In genomic region chr9:3304373-3304772, GRCh38 we compare ENCODE assay signal across 7 cellular contexts.
DNase-seq lines count a peak whose midpoint lies in the region; ATAC-seq and TF ChIP-seq lines count a peak whose summit lies in the region.
"Not testable (repeated sequence)": the region's sequence is repeated elsewhere in the genome, so short reads cannot be mapped to it uniquely, and the experiment has no call there.

No MANE protein-coding gene starts in this region.

- CTCF ChIA-PET in activated CD4-positive, alpha-beta T cell treated with anti-CD3 and anti-CD28 coated beads for 36 hours (lab: Charles Lee) = not testable (repeated sequence)

- H3K4me3 Mint-ChIP-seq in activated CD4-positive, alpha-beta T cell treated with anti-CD3 and anti-CD28 coated beads for 36 hours; activated T-cell treated with anti-CD3 and anti-CD28 coated beads, Interleukin-2, amount 50 U/mL, for 24 hours; activated naive CD8-positive, alpha-beta T cell; stimulated activated naive B cell treated with anti-CD40 and anti-IgM and Interleukin-4, amounts not matched to agents 10 μg/mL and 1 μg/mL and 100 μg/mL, for 72 hours: not testable (repeated sequence)

- peak; percentile 16 for ATAC-seq in activated CD4-positive, alpha-beta T cell treated with anti-CD3 and anti-CD28 coated beads for 36 hours
- ATAC-seq in stimulated activated naive B cell treated with anti-CD40 and anti-IgM and Interleukin-4, amounts not matched to agents 10 μg/mL and 1 μg/mL and 100 μg/mL, for 72 hours (replicated peaks) = peak in 1 of 2 donors; percentile 25

- POLR2A ChIA-PET in activated CD4-positive, alpha-beta T cell treated with anti-CD3 and anti-CD28 coated beads for 36 hours (lab: Charles Lee) = not testable (repeated sequence)

- H3K36me3 Mint-ChIP-seq in activated CD4-positive, alpha-beta T cell treated with anti-CD3 and anti-CD28 coated beads for 36 hours (ENCODE audit: low read depth) = peaks cover 22% of the 10 kb centered on the region
- H3K36me3 Mint-ChIP-seq in activated T-cell treated with anti-CD3 and anti-CD28 coated beads, Interleukin-2, amount 50 U/mL, for 24 hours (ENCODE audit: low read depth) = peaks cover 48% of the 10 kb centered on the region
- H3K36me3 Mint-ChIP-seq in activated naive CD8-positive, alpha-beta T cell = peaks cover 23% of the 10 kb centered on the region
- H3K36me3 Mint-ChIP-seq in stimulated activated naive B cell treated with anti-CD40 and anti-IgM and Interleukin-4, amounts not matched to agents 10 μg/mL and 1 μg/mL and 100 μg/mL, for 72 hours = peaks cover 16 to 25% of the 10 kb centered on the region in 2 donors

- DNase-seq in activated CD4-positive, alpha-beta T cell treated with anti-CD3 and anti-CD28 coated beads for 36 hours = peak; percentile 25
- DNase-seq in activated T-cell treated with anti-CD3 and anti-CD28 coated beads, Interleukin-2, amount 50 U/mL, for 24 hours; stimulated activated naive B cell treated with anti-CD40 and anti-IgM and Interleukin-4, amounts not matched to agents 10 μg/mL and 1 μg/mL and 100 μg/mL, for 72 hours: not testable (repeated sequence)
- peak; percentile 17 for DNase-seq in activated naive CD4-positive, alpha-beta T cell treated with Interleukin-2 at 50 U/mL for 16 hours
- peak; percentile 2 for DNase-seq in fibroblast of mammary gland (ENCODE audit: low read depth)
- peak; percentile 16 for DNase-seq in stimulated activated CD4-positive, alpha-beta T cell treated with anti-CD3 and anti-CD28 coated beads, Interleukin-1b, Interleukin-23, amount 100 ng/mL, for 48 hours

- intact Hi-C loops in activated CD4-positive, alpha-beta T cell treated with anti-CD3 and anti-CD28 coated beads for 36 hours (cut with DNase I, micrococcal nuclease) = not testable (repeated sequence)

- H3K4me3 ChIP-seq in fibroblast of mammary gland (ENCODE audit: control insufficient read depth, low read depth, low read length) = not testable (repeated sequence)

- H3K4me1 Mint-ChIP-seq in activated CD4-positive, alpha-beta T cell treated with anti-CD3 and anti-CD28 coated beads for 36 hours = peaks cover 17% of the 10 kb centered on the region
- H3K4me1 Mint-ChIP-seq in activated T-cell treated with anti-CD3 and anti-CD28 coated beads, Interleukin-2, amount 50 U/mL, for 24 hours (ENCODE audit: low read depth) = peaks cover 26% of the 10 kb centered on the region
- H3K4me1 Mint-ChIP-seq in activated naive CD8-positive, alpha-beta T cell (ENCODE audit: low read depth) = not testable (repeated sequence)
- peaks cover 7 to 16% of the 10 kb centered on the region in 2 donors for H3K4me1 Mint-ChIP-seq in stimulated activated naive B cell treated with anti-CD40 and anti-IgM and Interleukin-4, amounts not matched to agents 10 μg/mL and 1 μg/mL and 100 μg/mL, for 72 hours

- peak overlapping the region; percentile 44 for H3K27ac Mint-ChIP-seq in activated CD4-positive, alpha-beta T cell treated with anti-CD3 and anti-CD28 coated beads for 36 hours
- peak overlapping the region; percentile 64 for H3K27ac Mint-ChIP-seq in activated T-cell treated with anti-CD3 and anti-CD28 coated beads, Interleukin-2, amount 50 U/mL, for 24 hours
- H3K27ac Mint-ChIP-seq in activated naive CD8-positive, alpha-beta T cell = peak overlapping the region; percentile 50
- H3K27ac Mint-ChIP-seq in stimulated activated naive B cell treated with anti-CD40 and anti-IgM and Interleukin-4, amounts not matched to agents 10 μg/mL and 1 μg/mL and 100 μg/mL, for 72 hours = peak overlapping the region; percentile 37

- not testable (repeated sequence) for H3K27me3 Mint-ChIP-seq in activated CD4-positive, alpha-beta T cell treated with anti-CD3 and anti-CD28 coated beads for 36 hours; activated T-cell treated with anti-CD3 and anti-CD28 coated beads, Interleukin-2, amount 50 U/mL, for 24 hours; activated naive CD8-positive, alpha-beta T cell; stimulated activated naive B cell treated with anti-CD40 and anti-IgM and Interleukin-4, amounts not matched to agents 10 μg/mL and 1 μg/mL and 100 μg/mL, for 72 hours

- TF ChIP-seq CTCF in fibroblast of mammary gland (conservative IDR thresholded peaks at IDR 0.05; ENCODE audit: control insufficient read depth, insufficient read depth, low read depth, low read length) = not testable (repeated sequence)

- H3K9me3 Mint-ChIP-seq in activated CD4-positive, alpha-beta T cell treated with anti-CD3 and anti-CD28 coated beads for 36 hours (ENCODE audit: low read depth) = peaks cover 16% of the 10 kb centered on the region
- peaks cover 12% of the 10 kb centered on the region for H3K9me3 Mint-ChIP-seq in activated T-cell treated with anti-CD3 and anti-CD28 coated beads, Interleukin-2, amount 50 U/mL, for 24 hours
- not testable (repeated sequence) for H3K9me3 Mint-ChIP-seq in activated naive CD8-positive, alpha-beta T cell (ENCODE audit: low read depth); stimulated activated naive B cell treated with anti-CD40 and anti-IgM and Interleukin-4, amounts not matched to agents 10 μg/mL and 1 μg/mL and 100 μg/mL, for 72 hours
